Comparison of ENCODE assay signal across 1 cellular context in the genomic region with DNA sequence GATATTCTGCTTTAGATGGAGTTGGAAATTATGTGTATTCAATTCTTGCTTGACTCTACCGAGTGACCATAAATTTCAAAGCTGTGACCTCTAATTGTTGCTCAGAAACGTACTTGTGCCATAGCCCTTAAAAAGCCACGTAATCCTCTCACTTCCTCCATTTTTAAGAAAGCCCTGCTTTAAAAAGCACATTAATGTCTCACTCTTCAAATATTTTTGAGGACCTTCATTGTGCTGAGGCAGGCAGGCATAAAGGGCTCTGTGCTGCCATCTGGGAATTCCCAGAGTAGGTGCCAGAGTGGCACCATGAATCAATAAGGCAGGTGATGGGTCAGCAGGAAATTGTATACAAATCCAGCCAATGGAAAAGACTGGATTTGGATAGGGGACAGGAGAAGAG.
TF ChIP-seq lines count a peak whose summit lies in the region.

No MANE protein-coding gene starts in this region.

TF ChIP-seq in GM12878, 131 proteins besides CTCF, POLR2A, EP300 and RAD21 (continued from another document):
- TF ChIP-seq, protein P1, sequence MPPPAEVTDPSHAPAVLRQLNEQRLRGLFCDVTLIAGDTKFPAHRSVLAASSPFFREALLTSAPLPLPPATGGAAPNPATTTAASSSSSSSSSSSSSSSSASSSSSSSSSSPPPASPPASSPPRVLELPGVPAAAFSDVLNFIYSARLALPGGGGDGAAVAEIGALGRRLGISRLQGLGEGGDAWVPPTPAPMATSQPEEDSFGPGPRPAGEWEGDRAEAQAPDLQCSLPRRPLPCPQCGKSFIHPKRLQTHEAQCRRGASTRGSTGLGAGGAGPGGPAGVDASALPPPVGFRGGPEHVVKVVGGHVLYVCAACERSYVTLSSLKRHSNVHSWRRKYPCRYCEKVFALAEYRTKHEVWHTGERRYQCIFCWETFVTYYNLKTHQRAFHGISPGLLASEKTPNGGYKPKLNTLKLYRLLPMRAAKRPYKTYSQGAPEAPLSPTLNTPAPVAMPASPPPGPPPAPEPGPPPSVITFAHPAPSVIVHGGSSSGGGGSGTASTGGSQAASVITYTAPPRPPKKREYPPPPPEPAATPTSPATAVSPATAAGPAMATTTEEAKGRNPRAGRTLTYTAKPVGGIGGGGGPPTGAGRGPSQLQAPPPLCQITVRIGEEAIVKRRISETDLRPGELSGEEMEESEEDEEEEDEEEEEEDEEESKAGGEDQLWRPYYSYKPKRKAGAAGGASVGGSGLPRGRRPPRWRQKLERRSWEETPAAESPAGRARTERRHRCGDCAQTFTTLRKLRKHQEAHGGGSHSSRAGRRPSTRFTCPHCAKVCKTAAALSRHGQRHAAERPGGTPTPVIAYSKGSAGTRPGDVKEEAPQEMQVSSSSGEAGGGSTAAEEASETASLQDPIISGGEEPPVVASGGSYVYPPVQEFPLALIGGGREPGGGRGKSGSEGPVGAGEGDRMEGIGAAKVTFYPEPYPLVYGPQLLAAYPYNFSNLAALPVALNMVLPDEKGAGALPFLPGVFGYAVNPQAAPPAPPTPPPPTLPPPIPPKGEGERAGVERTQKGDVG (CRISPR knock-in tag; IDR thresholded peaks at IDR 0.05) = no peak
- TF ChIP-seq SPI1 (IDR thresholded peaks at IDR 0.05; ENCODE audit: borderline replicate concordance, insufficient read depth, low read depth, low read length) (peak; percentile 45; the same call in 1 of the 2 replicates), CBX5 (IDR thresholded peaks at IDR 0.05; ENCODE audit: low read depth) (no peak), BHLHE40 (IDR thresholded peaks at IDR 0.05; ENCODE audit: borderline replicate concordance in 1 of 2, low read depth in 2 of 2, low read length in 1 of 2) (peak in 1 of 2 experiments; percentile 13; a peak in 1 of 4 replicates), IKZF1 (conservative IDR thresholded peaks at IDR 0.05) (no peak), IRF4 (IDR thresholded peaks at IDR 0.05; ENCODE audit: low read depth, low read length) (no peak), RUNX3 (IDR thresholded peaks at IDR 0.05; ENCODE audit: low read length) (no peak), MTA3 (IDR thresholded peaks at IDR 0.05; ENCODE audit: borderline replicate concordance, low read length) (no peak), PML (IDR thresholded peaks at IDR 0.05; ENCODE audit: low read length) (no peak), MEF2B (IDR thresholded peaks at IDR 0.05; ENCODE audit: partially characterized antibody, poor library complexity, severe bottlenecking) (no peak), SUPT20H (IDR thresholded peaks at IDR 0.05; ENCODE audit: borderline replicate concordance, control insufficient read depth, low read depth, low read length) (no peak), SREBF1 (IDR thresholded peaks at IDR 0.05; ENCODE audit: low read length) (no peak), MTA2 (IDR thresholded peaks at IDR 0.05; ENCODE audit: low read depth) (0 out of 2 replicates have a peak, but pooled peaks have one; percentile 27), NR2C2 (IDR thresholded peaks at IDR 0.05; ENCODE audit: borderline replicate concordance, control insufficient read depth, insufficient read length, low read depth) (no peak), SMAD5 (IDR thresholded peaks at IDR 0.05; ENCODE audit: low read depth) (no peak), ESRRA (IDR thresholded peaks at IDR 0.05; ENCODE audit: low read length) (no peak)
- TF ChIP-seq, protein P2, sequence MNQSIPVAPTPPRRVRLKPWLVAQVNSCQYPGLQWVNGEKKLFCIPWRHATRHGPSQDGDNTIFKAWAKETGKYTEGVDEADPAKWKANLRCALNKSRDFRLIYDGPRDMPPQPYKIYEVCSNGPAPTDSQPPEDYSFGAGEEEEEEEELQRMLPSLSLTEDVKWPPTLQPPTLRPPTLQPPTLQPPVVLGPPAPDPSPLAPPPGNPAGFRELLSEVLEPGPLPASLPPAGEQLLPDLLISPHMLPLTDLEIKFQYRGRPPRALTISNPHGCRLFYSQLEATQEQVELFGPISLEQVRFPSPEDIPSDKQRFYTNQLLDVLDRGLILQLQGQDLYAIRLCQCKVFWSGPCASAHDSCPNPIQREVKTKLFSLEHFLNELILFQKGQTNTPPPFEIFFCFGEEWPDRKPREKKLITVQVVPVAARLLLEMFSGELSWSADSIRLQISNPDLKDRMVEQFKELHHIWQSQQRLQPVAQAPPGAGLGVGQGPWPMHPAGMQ (IDR thresholded peaks at IDR 0.05; ENCODE audit: borderline replicate concordance) = no peak
- TF ChIP-seq, protein P3, sequence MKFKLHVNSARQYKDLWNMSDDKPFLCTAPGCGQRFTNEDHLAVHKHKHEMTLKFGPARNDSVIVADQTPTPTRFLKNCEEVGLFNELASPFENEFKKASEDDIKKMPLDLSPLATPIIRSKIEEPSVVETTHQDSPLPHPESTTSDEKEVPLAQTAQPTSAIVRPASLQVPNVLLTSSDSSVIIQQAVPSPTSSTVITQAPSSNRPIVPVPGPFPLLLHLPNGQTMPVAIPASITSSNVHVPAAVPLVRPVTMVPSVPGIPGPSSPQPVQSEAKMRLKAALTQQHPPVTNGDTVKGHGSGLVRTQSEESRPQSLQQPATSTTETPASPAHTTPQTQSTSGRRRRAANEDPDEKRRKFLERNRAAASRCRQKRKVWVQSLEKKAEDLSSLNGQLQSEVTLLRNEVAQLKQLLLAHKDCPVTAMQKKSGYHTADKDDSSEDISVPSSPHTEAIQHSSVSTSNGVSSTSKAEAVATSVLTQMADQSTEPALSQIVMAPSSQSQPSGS (IDR thresholded peaks at IDR 0.05; ENCODE audit: low read length) = no peak
- TF ChIP-seq, protein P4, sequence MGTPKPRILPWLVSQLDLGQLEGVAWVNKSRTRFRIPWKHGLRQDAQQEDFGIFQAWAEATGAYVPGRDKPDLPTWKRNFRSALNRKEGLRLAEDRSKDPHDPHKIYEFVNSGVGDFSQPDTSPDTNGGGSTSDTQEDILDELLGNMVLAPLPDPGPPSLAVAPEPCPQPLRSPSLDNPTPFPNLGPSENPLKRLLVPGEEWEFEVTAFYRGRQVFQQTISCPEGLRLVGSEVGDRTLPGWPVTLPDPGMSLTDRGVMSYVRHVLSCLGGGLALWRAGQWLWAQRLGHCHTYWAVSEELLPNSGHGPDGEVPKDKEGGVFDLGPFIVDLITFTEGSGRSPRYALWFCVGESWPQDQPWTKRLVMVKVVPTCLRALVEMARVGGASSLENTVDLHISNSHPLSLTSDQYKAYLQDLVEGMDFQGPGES (IDR thresholded peaks at IDR 0.05) = no peak
- TF ChIP-seq, protein P5, sequence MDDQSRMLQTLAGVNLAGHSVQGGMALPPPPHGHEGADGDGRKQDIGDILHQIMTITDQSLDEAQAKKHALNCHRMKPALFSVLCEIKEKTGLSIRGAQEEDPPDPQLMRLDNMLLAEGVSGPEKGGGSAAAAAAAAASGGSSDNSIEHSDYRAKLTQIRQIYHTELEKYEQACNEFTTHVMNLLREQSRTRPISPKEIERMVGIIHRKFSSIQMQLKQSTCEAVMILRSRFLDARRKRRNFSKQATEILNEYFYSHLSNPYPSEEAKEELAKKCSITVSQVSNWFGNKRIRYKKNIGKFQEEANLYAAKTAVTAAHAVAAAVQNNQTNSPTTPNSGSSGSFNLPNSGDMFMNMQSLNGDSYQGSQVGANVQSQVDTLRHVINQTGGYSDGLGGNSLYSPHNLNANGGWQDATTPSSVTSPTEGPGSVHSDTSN (IDR thresholded peaks at IDR 0.05; ENCODE audit: insufficient replicate concordance, low read depth, low read length) = no peak
